ENCODE assay signal across 21 cellular contexts in genomic region chr22:49063040-49063329, GRCh38.
"Had no signal": no experiment of that assay in that cellular context is flagged by ENCODE, and none has a peak within 500 bp of the region (broad histone marks: within the 10 kb centered on the region; RNA-seq: fewer than 3 reads in every experiment).

No MANE protein-coding gene starts in this region.

- H3K27me3 ChIP-seq: ovary, right lobe of liver, upper lobe of left lung had no signal

- ATAC-seq: activated CD4-positive, CD25-positive, alpha-beta regulatory T cell treated with anti-CD3 and anti-CD28 coated beads, Interleukin-2, amount 50 U/mL, for 24 hours; activated T-cell treated with anti-CD3 and anti-CD28 coated beads, Interleukin-2, amount 50 U/mL, for 72 hours; gastroesophageal sphincter; heart right ventricle; left ventricle myocardium superior; naive thymus-derived CD4-positive, alpha-beta T cell; right lobe of liver; stimulated activated memory B cell treated with anti-CD40 and anti-IgM and Interleukin-4, amounts not matched to agents 10 μg/mL and 1 μg/mL and 100 μg/mL, for 72 hours had no signal

- H3K4me1 ChIP-seq: adrenal gland, esophagus muscularis mucosa, gastroesophageal sphincter, heart right ventricle, right lobe of liver, upper lobe of left lung had no signal

- H3K36me3 Mint-ChIP-seq: activated naive CD4-positive, alpha-beta T cell treated with anti-CD3 and anti-CD28 coated beads, Interleukin-2, amount 50 U/mL, for 24 hours; immature natural killer cell; memory B cell; naive thymus-derived CD4-positive, alpha-beta T cell; stimulated activated memory B cell treated with anti-CD40 and anti-IgM and Interleukin-4, amounts not matched to agents 10 μg/mL and 1 μg/mL and 100 μg/mL, for 72 hours had no signal

- H3K4me3 Mint-ChIP-seq: activated naive CD4-positive, alpha-beta T cell treated with anti-CD3 and anti-CD28 coated beads, Interleukin-2, amount 50 U/mL, for 24 hours; activated T-cell treated with anti-CD3 and anti-CD28 coated beads, Interleukin-2, amount 50 U/mL, for 72 hours; dendritic cell treated with granulocyte-macrophage colony-stimulating factor and Interleukin-4, amounts not matched to agents 40 ng/mL and 50 ng/mL, for 4 days; immature natural killer cell; memory B cell; naive thymus-derived CD4-positive, alpha-beta T cell; stimulated activated memory B cell treated with anti-CD40 and anti-IgM and Interleukin-4, amounts not matched to agents 10 μg/mL and 1 μg/mL and 100 μg/mL, for 72 hours had no signal

- H3K9me3 ChIP-seq: adrenal gland, esophagus muscularis mucosa, gastroesophageal sphincter, heart right ventricle, ovary, right lobe of liver, thoracic aorta, upper lobe of left lung had no signal

- H3K9me3 Mint-ChIP-seq: activated naive CD4-positive, alpha-beta T cell treated with anti-CD3 and anti-CD28 coated beads, Interleukin-2, amount 50 U/mL, for 24 hours; activated T-cell treated with anti-CD3 and anti-CD28 coated beads, Interleukin-2, amount 50 U/mL, for 72 hours; dendritic cell treated with granulocyte-macrophage colony-stimulating factor and Interleukin-4, amounts not matched to agents 40 ng/mL and 50 ng/mL, for 4 days; immature natural killer cell; memory B cell; naive thymus-derived CD4-positive, alpha-beta T cell; stimulated activated memory B cell treated with anti-CD40 and anti-IgM and Interleukin-4, amounts not matched to agents 10 μg/mL and 1 μg/mL and 100 μg/mL, for 72 hours had no signal

- H3K36me3 ChIP-seq: adrenal gland, esophagus muscularis mucosa, gastroesophageal sphincter, heart right ventricle, ovary, right lobe of liver, thoracic aorta, upper lobe of left lung had no signal

- H3K27ac Mint-ChIP-seq: activated naive CD4-positive, alpha-beta T cell treated with anti-CD3 and anti-CD28 coated beads, Interleukin-2, amount 50 U/mL, for 24 hours; activated T-cell treated with anti-CD3 and anti-CD28 coated beads, Interleukin-2, amount 50 U/mL, for 72 hours; dendritic cell treated with granulocyte-macrophage colony-stimulating factor and Interleukin-4, amounts not matched to agents 40 ng/mL and 50 ng/mL, for 4 days; immature natural killer cell; memory B cell; naive thymus-derived CD4-positive, alpha-beta T cell; stimulated activated memory B cell treated with anti-CD40 and anti-IgM and Interleukin-4, amounts not matched to agents 10 μg/mL and 1 μg/mL and 100 μg/mL, for 72 hours had no signal

- H3K4me1 Mint-ChIP-seq: activated naive CD4-positive, alpha-beta T cell treated with anti-CD3 and anti-CD28 coated beads, Interleukin-2, amount 50 U/mL, for 24 hours; immature natural killer cell; memory B cell; naive thymus-derived CD4-positive, alpha-beta T cell; stimulated activated memory B cell treated with anti-CD40 and anti-IgM and Interleukin-4, amounts not matched to agents 10 μg/mL and 1 μg/mL and 100 μg/mL, for 72 hours had no signal

- DNase-seq: activated CD4-positive, alpha-beta T cell treated with anti-CD3 and anti-CD28 coated beads, Interleukin-2, amount 50 U/mL, for 1 hour; activated CD8-positive, alpha-beta memory T cell treated with anti-CD3 and anti-CD28 coated beads, Interleukin-2, amount 50 U/mL, for 4 hours; activated T-cell treated with anti-CD3 and anti-CD28 coated beads, Interleukin-2, amount 50 U/mL, for 72 hours; adrenal gland; effector CD8-positive, alpha-beta T cell; heart right ventricle; immature natural killer cell; left ventricle myocardium superior; naive thymus-derived CD4-positive, alpha-beta T cell; ovary; right lobe of liver; stimulated activated CD4-positive, alpha-beta T cell treated with anti-CD3 and anti-CD28 coated beads, Interleukin-4, amount 100 ng/mL, for 24 hours; upper lobe of left lung had no signal

- H3K4me3 ChIP-seq: adrenal gland, esophagus muscularis mucosa, gastroesophageal sphincter, heart right ventricle, ovary, right lobe of liver, thoracic aorta, upper lobe of left lung had no signal

- H3K27ac ChIP-seq: adrenal gland, esophagus muscularis mucosa, gastroesophageal sphincter, heart right ventricle, ovary, right lobe of liver, thoracic aorta, upper lobe of left lung had no signal
